ENCODE assay signal across 10 cellular contexts in genomic region chr10:114577133-114577532, GRCh38.
DNase-seq lines count a peak whose midpoint lies in the region; ATAC-seq and TF ChIP-seq lines count a peak whose summit lies in the region.
"Had no signal": no experiment of that assay in that cellular context is flagged by ENCODE, and none has a peak within 500 bp of the region (broad histone marks: within the 10 kb centered on the region; RNA-seq: fewer than 3 reads in every experiment).

No MANE protein-coding gene starts in this region.

- H3K4me1 ChIP-seq in gastrocnemius medialis (peaks cover 22% of the 10 kb centered on the region in 2 donors), OCI-LY7 (ENCODE audit: insufficient read depth, low read length, poor library complexity, severe bottlenecking) (no peaks in the 10 kb centered on the region)

- no peak overlapping the region for H3K4me2 ChIP-seq in OCI-LY7 (ENCODE audit: low read length)

- ATAC-seq in gastrocnemius medialis (peak; percentile 60 to 74), GM18517 (IDR thresholded peaks at IDR 0.05; ENCODE audit: unreplicated experiment) (no peak), GM21367 (IDR thresholded peaks at IDR 0.05; ENCODE audit: unreplicated experiment) (no peak)
- ATAC-seq: HCT116 had no signal

- DNase-seq in GM04504 (ENCODE audit: low read depth), result peak; percentile 65
- DNase-seq in astrocyte of the hippocampus (ENCODE audit: low read depth, low spot score), result peak; percentile 80
- DNase-seq in glomerular endothelial cell (ENCODE audit: extremely low read depth, low read depth, low spot score), result peak; percentile 22
- peak; percentile 26 to 32 for DNase-seq in gastrocnemius medialis
- no peak for DNase-seq in OCI-LY7 (ENCODE audit: low spot score)
- no peak for DNase-seq in stimulated activated CD4-positive, alpha-beta T cell treated with anti-CD3 and anti-CD28 coated beads, Interleukin-12 subunit alpha, Interleukin-12 subunit beta, amount 100 ng/mL, for 4 hours
- DNase-seq: NCI-H2107 had no signal

- in situ Hi-C loops in gastrocnemius medialis (cut with MboI; ENCODE audit: low sequenced_read_pairs in 4 of 4), result no loop called here

- no peak overlapping the region for H2AFZ ChIP-seq in OCI-LY7 (ENCODE audit: low read length)

- no TSS peak for BruUV-seq in OCI-LY7 (replicated peaks; lab: Mats Ljungman, UMichigan)

- no peaks in the 10 kb centered on the region for H3K79me2 ChIP-seq in OCI-LY7 (ENCODE audit: insufficient read depth, low read depth, low read length)

- intact Hi-C loops in gastrocnemius medialis (cut with DNase I; ENCODE audit: low total_unique reads) (loop anchor here (5.0 kb wide), 1 partner anchor 35 kb away; no protein-coding TSS in a partner anchor), OCI-LY7 (cut with micrococcal nuclease; ENCODE audit: unreplicated experiment) (no loop called here)

- TF ChIP-seq CTCF in gastrocnemius medialis (IDR thresholded peaks at IDR 0.05 in 4 of 5, conservative IDR thresholded peaks at IDR 0.05 in 1 of 5), result no peak
- TF ChIP-seq CTCF in OCI-LY7 (conservative IDR thresholded peaks at IDR 0.05; ENCODE audit: low read length), result no peak

- H3K27ac ChIP-seq in gastrocnemius medialis (peak overlapping the region; percentile 65 to 75 (median 72)), OCI-LY7 (ENCODE audit: low read depth, low read length, poor library complexity, severe bottlenecking) (no peak overlapping the region)

- no peaks in the 10 kb centered on the region for H3K36me3 ChIP-seq in gastrocnemius medialis
- no peaks in the 10 kb centered on the region for H3K36me3 ChIP-seq in OCI-LY7 (ENCODE audit: insufficient read depth, low read length)

- H3K9me2 ChIP-seq in OCI-LY7 (ENCODE audit: insufficient read depth, low read length), result no peaks in the 10 kb centered on the region

- H3K9me3 ChIP-seq in gastrocnemius medialis, result no peaks in the 10 kb centered on the region
- no peaks in the 10 kb centered on the region for H3K9me3 ChIP-seq in OCI-LY7 (ENCODE audit: low read length)

- CTCF ChIA-PET in OCI-LY7 (lab: Charles Lee; ENCODE audit: unreplicated experiment), result no interaction called here

- POLR2A ChIA-PET in OCI-LY7 (lab: Charles Lee), result no interaction called here

- H3K4me3 ChIP-seq in gastrocnemius medialis, result no peak overlapping the region
- no peak overlapping the region for H3K4me3 ChIP-seq in OCI-LY7 (ENCODE audit: low read depth, low read length, poor library complexity, severe bottlenecking)

- TF ChIP-seq POLR2A in gastrocnemius medialis (IDR thresholded peaks at IDR 0.05), result peak in 1 of 2 donors; percentile 31

- no peaks in the 10 kb centered on the region for H4K20me1 ChIP-seq in OCI-LY7 (ENCODE audit: insufficient read depth, low read length)

- no peaks in the 10 kb centered on the region for H3K27me3 ChIP-seq in gastrocnemius medialis

Comparison
In these comparisons a context has a peak if more than half of its experiments do, and no peak if none do; other contexts are left out.
1. DNase-seq: peak in GM04504 (single experiment), astrocyte of the hippocampus (single experiment), glomerular endothelial cell (single experiment) and gastrocnemius medialis (2 of 2); none in OCI-LY7 (single experiment) and stimulated activated CD4-positive, alpha-beta T cell treated with anti-CD3 and anti-CD28 coated beads, Interleukin-12 subunit alpha, Interleukin-12 subunit beta, amount 100 ng/mL, for 4 hours (single experiment).
2. ATAC-seq: peak in gastrocnemius medialis (2 of 2); none in GM18517 (single experiment) and GM21367 (single experiment).